Comparison of ENCODE assay signal across 8 cellular contexts in the genomic region with DNA sequence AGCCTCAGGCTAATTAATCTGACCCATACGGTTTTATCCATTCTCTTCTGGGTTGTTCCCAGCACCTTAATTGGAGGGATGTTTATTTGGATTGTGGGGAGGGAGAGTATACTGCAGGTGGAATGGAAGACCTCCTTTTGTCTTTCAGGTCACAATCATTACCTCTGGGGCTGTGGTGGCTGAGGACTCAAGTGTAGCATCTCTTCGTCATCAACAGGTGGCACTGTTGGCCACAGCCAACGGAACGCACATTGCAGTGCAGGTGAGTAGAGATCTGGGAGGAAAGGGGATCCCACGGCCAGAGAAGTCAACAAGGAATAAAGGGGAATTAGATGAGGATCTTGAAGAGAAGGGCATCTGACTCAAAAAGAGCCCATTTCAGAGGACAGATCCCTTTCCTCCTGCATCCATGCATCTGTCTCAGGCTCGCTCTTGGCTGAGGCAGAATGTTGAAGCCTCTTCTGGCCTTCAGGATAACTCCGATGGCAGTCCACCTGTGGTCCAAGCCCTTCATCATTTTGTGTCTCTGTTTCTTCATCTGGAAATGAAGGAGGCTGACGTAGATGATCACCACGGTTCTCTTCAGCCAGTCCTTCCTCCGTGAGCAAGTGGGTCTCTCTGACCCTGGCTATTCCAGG. TPM values are rescaled to one million over a fixed set of nuclear protein-coding genes. Genes with fewer than 3 reads are reported as not detected.
DNase-seq lines count a peak whose midpoint lies in the region; ATAC-seq and TF ChIP-seq lines count a peak whose summit lies in the region.

No MANE protein-coding gene starts in this region.

- no peaks in the 10 kb centered on the region for H3K27me3 ChIP-seq in CD4-positive, CD25-positive, alpha-beta regulatory T cell (ENCODE audit: control insufficient read depth, insufficient read depth, low read length)
- H3K27me3 ChIP-seq in PC-3 (ENCODE audit: low read length) (no peaks in the 10 kb centered on the region), hepatocyte (no peaks in the 10 kb centered on the region)

- CTCF ChIA-PET in HEK293T (lab: Yijun Ruan, JAX), result interaction anchor here (0.9 to 1.5 kb wide), 4 partner anchors 9 to 54 kb away, joined by 3 to 7 read pairs (median 4); partner anchors contain the start of gene ZNF76
- CTCF ChIA-PET in PC-3 (lab: Charles Lee), result interaction anchor here (0.6 kb wide), 1 partner anchor 587 kb away, joined by 3 read pairs; no protein-coding TSS in a partner anchor

- H3K79me2 ChIP-seq in PC-3 (ENCODE audit: low read length), result peaks cover 16% of the 10 kb centered on the region
- no peaks in the 10 kb centered on the region for H3K79me2 ChIP-seq in hepatocyte

- H3K36me3 ChIP-seq in CD4-positive, CD25-positive, alpha-beta regulatory T cell (ENCODE audit: control insufficient read depth, insufficient read depth, low read length), result peaks cover 39% of the 10 kb centered on the region
- no peaks in the 10 kb centered on the region; the same call in 1 of the 2 replicates for H3K36me3 ChIP-seq in PC-3 (ENCODE audit: low read depth, low read length)
- H3K36me3 ChIP-seq in hepatocyte (replicated peaks; ENCODE audit: insufficient read depth, low read depth), result no peaks in the 10 kb centered on the region

- H3K4me1 Mint-ChIP-seq in CD4-positive, CD25-positive, alpha-beta regulatory T cell, result peaks cover 4 to 19% (median 14%) of the 10 kb centered on the region in 4 donors
- peaks cover 11% of the 10 kb centered on the region for H3K4me1 Mint-ChIP-seq in activated naive CD8-positive, alpha-beta T cell treated with anti-CD3 and anti-CD28 coated beads, Interleukin-2, amount 50 U/mL, for 24 hours

- no peaks in the 10 kb centered on the region for H3F3A ChIP-seq in PC-3 (ENCODE audit: low read length, unreplicated experiment)

- H3K27me3 Mint-ChIP-seq in CD4-positive, CD25-positive, alpha-beta regulatory T cell, result no peaks in the 10 kb centered on the region
- no peaks in the 10 kb centered on the region for H3K27me3 Mint-ChIP-seq in activated naive CD8-positive, alpha-beta T cell treated with anti-CD3 and anti-CD28 coated beads, Interleukin-2, amount 50 U/mL, for 24 hours

- H3K4me2 ChIP-seq in PC-3 (ENCODE audit: low read length) (no peak overlapping the region), hepatocyte (no peak overlapping the region)

- peak overlapping the region in 1 of 4 donors; percentile 73 for H3K4me3 Mint-ChIP-seq in CD4-positive, CD25-positive, alpha-beta regulatory T cell
- no peak overlapping the region for H3K4me3 Mint-ChIP-seq in activated naive CD8-positive, alpha-beta T cell treated with anti-CD3 and anti-CD28 coated beads, Interleukin-2, amount 50 U/mL, for 24 hours

- H4K20me1 ChIP-seq in PC-3 (ENCODE audit: low read length), result no peaks in the 10 kb centered on the region
- H4K20me1 ChIP-seq in hepatocyte (ENCODE audit: insufficient read depth, poor library complexity, severe bottlenecking), result no peaks in the 10 kb centered on the region

- H3K9me3 Mint-ChIP-seq in CD4-positive, CD25-positive, alpha-beta regulatory T cell, result no peaks in the 10 kb centered on the region
- no peaks in the 10 kb centered on the region for H3K9me3 Mint-ChIP-seq in activated naive CD8-positive, alpha-beta T cell treated with anti-CD3 and anti-CD28 coated beads, Interleukin-2, amount 50 U/mL, for 24 hours

- intact Hi-C loops in PC-3 (cut with micrococcal nuclease), result no loop called here
- intact Hi-C loops in lower leg skin (cut with DNase I; ENCODE audit: low total_unique reads), result no loop called here

- WGBS in hepatocyte (ENCODE audit: low lambda C conversion rate, missing lambda C conversion rate), result 51% methylated on average over 10 of the region's 10 CpGs
- 61 to 63% methylated on average over 10 of the region's 10 CpGs for WGBS in lower leg skin, 2 donors

- ATAC-seq in CD4-positive, CD25-positive, alpha-beta regulatory T cell (ENCODE audit: low read depth in 2 of 2), result peak; percentile 30 to 33
- ATAC-seq in PC-3, result peak; percentile 50
- no peak for ATAC-seq in activated naive CD8-positive, alpha-beta T cell treated with anti-CD3 and anti-CD28 coated beads, Interleukin-2, amount 50 U/mL, for 24 hours

- peak; percentile 30 to 73 (median 56) for DNase-seq in CD4-positive, CD25-positive, alpha-beta regulatory T cell
- DNase-seq in HEK293T (ENCODE audit: extremely low spot score) (peak; percentile 70), PC-3 (peak; percentile 76), hepatocyte (ENCODE audit: low spot score) (peak; percentile 71), GOT3 (lab: John Stamatoyannopoulos, UW) (no peak), lower leg skin (ENCODE audit: low spot score in 2 of 2) (no peak)
- peak; percentile 46 for DNase-seq in activated naive CD8-positive, alpha-beta T cell treated with anti-CD3 and anti-CD28 coated beads, Interleukin-2, amount 50 U/mL, for 24 hours
- peak; percentile 32 for DNase-seq in stimulated activated CD4-positive, alpha-beta T cell treated with anti-CD3 and anti-CD28 coated beads, Interleukin-2, amount 100 ng/mL, for 4 hours (ENCODE audit: low read depth)

- peaks cover 23% of the 10 kb centered on the region for H3K4me1 ChIP-seq in CD4-positive, CD25-positive, alpha-beta regulatory T cell (ENCODE audit: control insufficient read depth, insufficient read depth, low read length, poor library complexity, severe bottlenecking)
- H3K4me1 ChIP-seq in PC-3 (ENCODE audit: insufficient read depth, low read length) (peaks cover 18% of the 10 kb centered on the region), hepatocyte (ENCODE audit: insufficient read depth) (peaks cover 5% of the 10 kb centered on the region)

- peaks cover 29% of the 10 kb centered on the region for H3K36me3 Mint-ChIP-seq in CD4-positive, CD25-positive, alpha-beta regulatory T cell
- peaks cover 4% of the 10 kb centered on the region for H3K36me3 Mint-ChIP-seq in activated naive CD8-positive, alpha-beta T cell treated with anti-CD3 and anti-CD28 coated beads, Interleukin-2, amount 50 U/mL, for 24 hours (ENCODE audit: low read depth)

- H3K9ac ChIP-seq in PC-3 (ENCODE audit: low read length), result no peak overlapping the region

- TF ChIP-seq POLR2A in lower leg skin (IDR thresholded peaks at IDR 0.05), result no peak

- BruUV-seq in PC-3 (replicated peaks; lab: Mats Ljungman, UMichigan), result no TSS peak

- POLR2A ChIA-PET in HEK293T (lab: Yijun Ruan, JAX) (no interaction called here), PC-3 (lab: Charles Lee; ENCODE audit: unreplicated experiment) (no interaction called here)

- no peak overlapping the region for H3K27ac ChIP-seq in CD4-positive, CD25-positive, alpha-beta regulatory T cell (ENCODE audit: insufficient read depth, low read length, poor library complexity, severe bottlenecking)
- H3K27ac ChIP-seq in PC-3 (ENCODE audit: low read length) (no peak overlapping the region), hepatocyte (no peak overlapping the region)

- H3K9me3 ChIP-seq in CD4-positive, CD25-positive, alpha-beta regulatory T cell (ENCODE audit: control insufficient read depth in 2 of 2, low read length in 2 of 2), result no peaks in the 10 kb centered on the region
- H3K9me3 ChIP-seq in PC-3 (ENCODE audit: low read length) (no peaks in the 10 kb centered on the region), hepatocyte (ENCODE audit: low read depth) (no peaks in the 10 kb centered on the region)

- H3K9me2 ChIP-seq in PC-3 (replicated peaks; ENCODE audit: low read length) (no peaks in the 10 kb centered on the region), hepatocyte (replicated peaks; ENCODE audit: insufficient read depth) (no peaks in the 10 kb centered on the region)

- no peak overlapping the region for H3K4me3 ChIP-seq in CD4-positive, CD25-positive, alpha-beta regulatory T cell (ENCODE audit: low read depth, low read length)
- no peak overlapping the region for H3K4me3 ChIP-seq in PC-3 (ENCODE audit: low read length)
- H3K4me3 ChIP-seq in hepatocyte, result no peak overlapping the region
- no peak overlapping the region for H3K4me3 ChIP-seq in lower leg skin (ENCODE audit: low read depth, poor library complexity, severe bottlenecking)

- TF ChIP-seq CTCF in PC-3 (conservative IDR thresholded peaks at IDR 0.05; ENCODE audit: low read depth, low read length), result peak; percentile 89
- TF ChIP-seq CTCF in hepatocyte (IDR thresholded peaks at IDR 0.05; ENCODE audit: poor library complexity), result peak; percentile 72
- no peak for TF ChIP-seq CTCF in lower leg skin (IDR thresholded peaks at IDR 0.05)

- H2AFZ ChIP-seq in PC-3 (ENCODE audit: low read length) (no peak overlapping the region), hepatocyte (no peak overlapping the region)

- H3K27ac Mint-ChIP-seq in CD4-positive, CD25-positive, alpha-beta regulatory T cell, result peak overlapping the region; percentile 41 to 48 (median 42)
- H3K27ac Mint-ChIP-seq in activated naive CD8-positive, alpha-beta T cell treated with anti-CD3 and anti-CD28 coated beads, Interleukin-2, amount 50 U/mL, for 24 hours, result no peak overlapping the region

TF ChIP-seq in HEK293T, 16 proteins besides CTCF, POLR2A, EP300 and RAD21:
- TF ChIP-seq CTBP1 (IDR thresholded peaks at IDR 0.05; ENCODE audit: borderline replicate concordance) (peak; percentile 43; the same call in 1 of the 2 replicates), NFRKB (IDR thresholded peaks at IDR 0.05) (no peak)

RNA-seq across cellular contexts. Expression of gene DEF6, which starts 3.2 kb away (rescaled TPM):
- total RNA-seq in CD4-positive, CD25-positive, alpha-beta regulatory T cell, result 247 TPM
- 100 to 1,000 TPM; 134 to 142 (median 139) TPM for polyA plus RNA-seq in CD4-positive, CD25-positive, alpha-beta regulatory T cell
- total RNA-seq in PC-3 (2014; rRNA removed) (37.3 and 42.8 TPM in 2 replicates), hepatocyte (2.2 and 3.7 TPM in 2 replicates), lower leg skin (10 to 100 TPM; 30.1 to 53.3 (median 39.4) TPM)
- 3.7 and 3.8 TPM in 2 replicates for polyA plus RNA-seq in hepatocyte

RNA-seq across cellular contexts. Expression of gene ZNF76, which starts 34.9 kb away (rescaled TPM):
- total RNA-seq in CD4-positive, CD25-positive, alpha-beta regulatory T cell, result 66.6 TPM
- polyA plus RNA-seq in CD4-positive, CD25-positive, alpha-beta regulatory T cell, result 10 to 100 TPM; 18.7 to 25.1 (median 20.5) TPM
- total RNA-seq in PC-3 (2014; rRNA removed) (17.9 and 20.8 TPM in 2 replicates), hepatocyte (11.4 and 17.0 TPM in 2 replicates), lower leg skin (10 to 100 TPM; 12.4 to 21.4 (median 16.8) TPM)
- polyA plus RNA-seq in hepatocyte, result 28.0 and 43.7 TPM in 2 replicates

RNA-seq across cellular contexts. Expression of gene PPARD, which starts 47.9 kb away (rescaled TPM):
- total RNA-seq in CD4-positive, CD25-positive, alpha-beta regulatory T cell, result 37.3 TPM
- 1 to 10 TPM; 3.8 to 6.6 (median 5.1) TPM for polyA plus RNA-seq in CD4-positive, CD25-positive, alpha-beta regulatory T cell
- total RNA-seq in PC-3 (2014; rRNA removed), result 24.5 and 26.2 TPM in 2 replicates
- total RNA-seq in hepatocyte, result 7.6 and 9.1 TPM in 2 replicates
- 17.4 and 20.4 TPM in 2 replicates for polyA plus RNA-seq in hepatocyte
- 10 to 100 TPM; 22.6 to 33.8 (median 27.1) TPM for total RNA-seq in lower leg skin

Comparison
In these comparisons a context has a peak if more than half of its experiments do, and no peak if none do; other contexts are left out.
1. DNase-seq: peak in CD4-positive, CD25-positive, alpha-beta regulatory T cell (3 of 3), HEK293T (single experiment), PC-3 (single experiment), activated naive CD8-positive, alpha-beta T cell treated with anti-CD3 and anti-CD28 coated beads, Interleukin-2, amount 50 U/mL, for 24 hours (single experiment), hepatocyte (single experiment) and stimulated activated CD4-positive, alpha-beta T cell treated with anti-CD3 and anti-CD28 coated beads, Interleukin-2, amount 100 ng/mL, for 4 hours (single experiment); none in GOT3 (single experiment) and lower leg skin (0 of 2).
2. CTCF ChIP-seq: peak in PC-3 (single experiment) and hepatocyte (single experiment); none in lower leg skin (0 of 3).